Comparison of ENCODE assay signal across 18 cellular contexts in genomic region chr7:40237731-40238130, GRCh38.
DNase-seq lines count a peak whose midpoint lies in the region; ATAC-seq, FAIRE-seq and TF ChIP-seq lines count a peak whose summit lies in the region.
"Had no signal": no experiment of that assay in that cellular context is flagged by ENCODE, and none has a peak within 500 bp of the region (broad histone marks: within the 10 kb centered on the region; RNA-seq: fewer than 3 reads in every experiment).

No MANE protein-coding gene starts in this region.

- H3K79me2 ChIP-seq in OCI-LY3 (ENCODE audit: low read length): no peaks in the 10 kb centered on the region
- H3K79me2 ChIP-seq in GM12878 (ENCODE audit: control insufficient read depth, insufficient read depth, low read length): no peaks in the 10 kb centered on the region

- POLR2A ChIA-PET in GM12878 (lab: Charles Lee): no interaction called here

- H3K4me3 ChIP-seq in OCI-LY3 (ENCODE audit: low read length) (no peak overlapping the region), GM12878 (no peak overlapping the region)
- H3K4me3 ChIP-seq: HAP-1 had no signal

- DNase-seq in GM19239 (ENCODE audit: insufficient read length, low spot score) (no peak), GM12878 (ENCODE audit: low read depth, low spot score) (no peak)
- DNase-seq: C1 segment of cervical spinal cord; Calu3; CD4-positive, alpha-beta memory T cell; COR-L47; DMS53; DMS79 treated with DMSO at 0.1 percent for 48 hours; GF-D8; GOT3; HFFc6 had no signal

- in situ Hi-C loops in GM12878 (cut with MboI): no loop called here

- peak; percentile 8 for FAIRE-seq in GM19239 (lab: Jason Lieb, UNC)
- no peak for FAIRE-seq in GM12878 (lab: Jason Lieb, UNC)
- FAIRE-seq: GM18507, H54 had no signal

- H2AFZ ChIP-seq in OCI-LY3 (ENCODE audit: low read depth, low read length) (0 out of 2 replicates have a peak overlapping the region, but pooled peaks have one; percentile 7), GM12878 (ENCODE audit: control insufficient read depth, low read depth, low read length) (no peak overlapping the region)

- intact Hi-C loops in GM12878 (cut with micrococcal nuclease; ENCODE audit: unreplicated experiment): loop anchor here (10.0 kb wide), 1 partner anchor 87 kb away; no protein-coding TSS in a partner anchor

- BruUV-seq in GM12878 (replicated peaks; lab: Mats Ljungman, UMichigan): no TSS peak

- TF ChIP-seq CTCF in OCI-LY3 (IDR thresholded peaks at IDR 0.05; ENCODE audit: low read depth, low read length) (no peak), GM12878 (IDR thresholded peaks at IDR 0.05 in 2 of 3, conservative IDR thresholded peaks at IDR 0.05 in 1 of 3; ENCODE audit: control insufficient read depth in 2 of 3, extremely low read depth in 1 of 3, insufficient read depth in 1 of 3, low read depth in 3 of 3, low read length in 3 of 3) (no peak)

- peaks cover 14% of the 10 kb centered on the region for H3K4me1 ChIP-seq in OCI-LY3 (ENCODE audit: low read length)
- H3K4me1 ChIP-seq in GM12878 (ENCODE audit: control insufficient read depth, insufficient read depth, low read length): no peaks in the 10 kb centered on the region
- H3K4me1 ChIP-seq: HAP-1 had no signal

- H4K20me1 ChIP-seq in OCI-LY3 (ENCODE audit: insufficient read depth, low read length) (no peaks in the 10 kb centered on the region), GM12878 (ENCODE audit: control insufficient read depth, insufficient read depth) (no peaks in the 10 kb centered on the region)

- H3K36me3 ChIP-seq in OCI-LY3 (replicated peaks; ENCODE audit: low read depth, low read length): no peaks in the 10 kb centered on the region
- no peaks in the 10 kb centered on the region for H3K36me3 ChIP-seq in GM12878 (ENCODE audit: control insufficient read depth in 2 of 2, insufficient read depth in 2 of 2, low read length in 1 of 2)
- H3K36me3 ChIP-seq: HAP-1 had no signal

- CTCF ChIA-PET in GM12878 (lab: Yijun Ruan, JAX): interaction anchor here (0.6 kb wide), 1 partner anchor 60 kb away, joined by 3 read pairs; no protein-coding TSS in a partner anchor

- TF ChIP-seq EP300 in GM12878 (IDR thresholded peaks at IDR 0.05; ENCODE audit: borderline replicate concordance in 1 of 2, control insufficient read depth in 1 of 2, low read depth in 2 of 2, low read length in 2 of 2): no peak

- H3K4me2 ChIP-seq in OCI-LY3 (ENCODE audit: low read length) (no peak overlapping the region), GM12878 (ENCODE audit: control insufficient read depth, insufficient read depth) (no peak overlapping the region)

- no peak for TF ChIP-seq POLR2A in GM12878 (IDR thresholded peaks at IDR 0.05; ENCODE audit: low read depth, low read length)

- H3K27me3 ChIP-seq in OCI-LY3 (ENCODE audit: low read depth, low read length) (no peaks in the 10 kb centered on the region), GM12878 (replicated peaks in 1 of 2; ENCODE audit: control insufficient read depth in 2 of 2, insufficient read depth in 2 of 2, low read length in 1 of 2) (no peaks in the 10 kb centered on the region)

- H3K9ac ChIP-seq in OCI-LY3 (ENCODE audit: low read length) (no peak overlapping the region), GM12878 (ENCODE audit: control insufficient read depth, insufficient read depth, low read length) (no peak overlapping the region)

- no peak for TF ChIP-seq RAD21 in GM12878 (IDR thresholded peaks at IDR 0.05; ENCODE audit: insufficient read depth, low read depth, low read length)

- ATAC-seq in GM12878 (no peak), HG03095 (IDR thresholded peaks at IDR 0.05; ENCODE audit: unreplicated experiment) (no peak), GM19035 (IDR thresholded peaks at IDR 0.05; ENCODE audit: unreplicated experiment) (no peak), GM21528 (IDR thresholded peaks at IDR 0.05; ENCODE audit: low FRiP score, unreplicated experiment) (no peak)

- RAD21 ChIA-PET in GM12878 (lab: Charles Lee; ENCODE audit: unreplicated experiment): no interaction called here

- WGBS in GM12878 (ENCODE audit: insufficient coverage, insufficient replicate concordance, low lambda C conversion rate, missing lambda C conversion rate): 65% methylated on average over 1 of the region's 1 CpG

- H3K27ac ChIP-seq in OCI-LY3 (ENCODE audit: low read length): no peak overlapping the region
- H3K27ac ChIP-seq in GM12878 (ENCODE audit: control insufficient read depth, insufficient read depth): no peak overlapping the region

- no peaks in the 10 kb centered on the region for H3K9me3 ChIP-seq in OCI-LY3 (ENCODE audit: insufficient read depth, low read length)
- no peaks in the 10 kb centered on the region for H3K9me3 ChIP-seq in GM12878 (replicated peaks; ENCODE audit: control insufficient read depth, insufficient read depth, low read length)
- H3K9me3 ChIP-seq: HAP-1 had no signal

- SMC1A ChIA-PET in GM12878 (lab: Charles Lee; ENCODE audit: uncharacterized antibody, unreplicated experiment): no interaction called here

TF ChIP-seq in GM12878, 131 proteins besides CTCF, POLR2A, EP300 and RAD21:
- TF ChIP-seq JUNB (IDR thresholded peaks at IDR 0.05) (no peak), NR2C1 (IDR thresholded peaks at IDR 0.05) (no peak), CHD2 (IDR thresholded peaks at IDR 0.05; ENCODE audit: borderline replicate concordance, low read depth, low read length) (no peak), TBL1XR1 (IDR thresholded peaks at IDR 0.05; ENCODE audit: low read depth, low read length) (no peak), SPI1 (IDR thresholded peaks at IDR 0.05; ENCODE audit: borderline replicate concordance, insufficient read depth, low read depth, low read length) (peak; percentile 31; the same call in 1 of the 2 replicates)
- TF ChIP-seq, protein P1, sequence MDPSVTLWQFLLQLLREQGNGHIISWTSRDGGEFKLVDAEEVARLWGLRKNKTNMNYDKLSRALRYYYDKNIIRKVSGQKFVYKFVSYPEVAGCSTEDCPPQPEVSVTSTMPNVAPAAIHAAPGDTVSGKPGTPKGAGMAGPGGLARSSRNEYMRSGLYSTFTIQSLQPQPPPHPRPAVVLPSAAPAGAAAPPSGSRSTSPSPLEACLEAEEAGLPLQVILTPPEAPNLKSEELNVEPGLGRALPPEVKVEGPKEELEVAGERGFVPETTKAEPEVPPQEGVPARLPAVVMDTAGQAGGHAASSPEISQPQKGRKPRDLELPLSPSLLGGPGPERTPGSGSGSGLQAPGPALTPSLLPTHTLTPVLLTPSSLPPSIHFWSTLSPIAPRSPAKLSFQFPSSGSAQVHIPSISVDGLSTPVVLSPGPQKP (IDR thresholded peaks at IDR 0.05; ENCODE audit: low read depth, low read length): no peak
